Comparison of ENCODE assay signal across 7 cellular contexts in the genomic region with DNA sequence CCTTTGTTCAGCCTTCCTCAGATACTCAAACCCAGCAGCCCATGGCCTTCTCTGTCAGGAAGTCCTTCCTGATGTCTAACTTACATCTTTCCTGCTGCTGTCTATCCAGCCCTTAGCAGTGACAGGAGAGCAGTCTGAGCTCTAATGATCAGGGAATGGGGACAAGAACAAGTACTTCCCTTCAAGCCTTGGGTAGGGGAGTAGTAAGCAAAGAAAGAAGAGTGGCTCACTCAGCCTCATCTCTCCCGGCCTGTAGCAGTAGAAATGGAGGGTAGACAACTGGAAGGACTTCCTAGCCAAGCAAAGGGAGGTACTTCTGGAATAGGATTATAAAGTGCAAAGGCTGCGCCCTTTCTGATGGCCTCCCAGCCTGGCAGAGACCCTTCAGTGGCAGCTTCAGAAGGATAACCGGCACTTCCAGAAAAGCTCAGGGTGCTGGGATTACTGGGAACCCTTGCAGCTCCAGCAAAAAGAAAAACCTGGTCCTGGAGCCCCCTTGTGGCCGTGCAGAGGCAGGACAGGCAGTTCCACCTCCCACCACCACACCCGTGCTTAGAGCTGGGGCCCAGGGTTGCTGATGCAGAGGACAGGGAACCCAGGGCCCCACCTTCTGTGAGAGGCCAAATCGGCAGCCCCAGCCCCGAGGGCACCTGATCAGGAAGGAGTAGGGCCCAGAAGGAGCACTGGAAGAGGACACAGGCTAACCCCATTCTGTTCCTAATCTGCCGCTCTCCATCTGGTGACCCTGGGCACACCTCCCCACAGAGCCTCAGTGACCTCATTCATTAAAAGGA. TPM values are rescaled to one million over a fixed set of nuclear protein-coding genes. Genes with fewer than 3 reads are reported as not detected.
DNase-seq lines count a peak whose midpoint lies in the region; ATAC-seq, FAIRE-seq and TF ChIP-seq lines count a peak whose summit lies in the region.

No MANE protein-coding gene starts in this region.

- peak; percentile 92 for ATAC-seq in upper lobe of right lung

- H3K36me3 Mint-ChIP-seq in activated T-helper 1 cell treated with anti-CD3 and anti-CD28 coated beads, Interleukin-12 subunit alpha, Interleukin-12 subunit beta, Interleukin-2, Interleukin-4 antibody, amounts not matched to agents 30 ng/mL and 10 ng/mL and 1 ng/mL, durations not matched to agents 14 hours and 24 hours and 36 hours (ENCODE audit: low read depth) = no peaks in the 10 kb centered on the region

- H3K36me3 ChIP-seq in osteoblast (ENCODE audit: insufficient read depth, low read length) (no peaks in the 10 kb centered on the region), upper lobe of right lung (no peaks in the 10 kb centered on the region)

- intact Hi-C loops in activated T-helper 1 cell treated with anti-CD3 and anti-CD28 coated beads, Interleukin-12 subunit alpha, Interleukin-12 subunit beta, Interleukin-2, Interleukin-4 antibody, amounts not matched to agents 30 ng/mL and 10 ng/mL and 1 ng/mL, durations not matched to agents 14 hours and 24 hours and 36 hours (cut with micrococcal nuclease) = loop anchor here (1.0 kb wide), 3 partner anchors 10 to 195 kb away; no protein-coding TSS in a partner anchor
- intact Hi-C loops in upper lobe of right lung (cut with DNase I) = no loop called here

- TF ChIP-seq CTCF in fibroblast of the aortic adventitia (IDR thresholded peaks at IDR 0.05; ENCODE audit: insufficient read depth, low read length) (peak; percentile 100), osteoblast (IDR thresholded peaks at IDR 0.05; ENCODE audit: extremely low read depth, low read depth, low read length) (peak; percentile 96), upper lobe of right lung (IDR thresholded peaks at IDR 0.05) (peak; percentile 94)

- H3K27ac ChIP-seq in osteoblast (ENCODE audit: low read depth, low read length) (no peak overlapping the region), upper lobe of right lung (no peak overlapping the region)

- H3K4me2 ChIP-seq in osteoblast (ENCODE audit: insufficient read depth, low read length) = no peak overlapping the region

- FAIRE-seq in GM12891 (lab: Jason Lieb, UNC) = peak; percentile 51

- H3K4me3 Mint-ChIP-seq in activated T-helper 1 cell treated with anti-CD3 and anti-CD28 coated beads, Interleukin-12 subunit alpha, Interleukin-12 subunit beta, Interleukin-2, Interleukin-4 antibody, amounts not matched to agents 30 ng/mL and 10 ng/mL and 1 ng/mL, durations not matched to agents 14 hours and 24 hours and 36 hours = no peak overlapping the region

- H3K27ac Mint-ChIP-seq in activated T-helper 1 cell treated with anti-CD3 and anti-CD28 coated beads, Interleukin-12 subunit alpha, Interleukin-12 subunit beta, Interleukin-2, Interleukin-4 antibody, amounts not matched to agents 30 ng/mL and 10 ng/mL and 1 ng/mL, durations not matched to agents 14 hours and 24 hours and 36 hours = no peak overlapping the region

- no peaks in the 10 kb centered on the region for H3K9me3 ChIP-seq in osteoblast (ENCODE audit: low read depth, low read length)
- no peaks in the 10 kb centered on the region for H3K9me3 ChIP-seq in upper lobe of right lung

- H2AFZ ChIP-seq in osteoblast (ENCODE audit: low read length) = peak overlapping the region; percentile 52

- H3K4me1 Mint-ChIP-seq in activated T-helper 1 cell treated with anti-CD3 and anti-CD28 coated beads, Interleukin-12 subunit alpha, Interleukin-12 subunit beta, Interleukin-2, Interleukin-4 antibody, amounts not matched to agents 30 ng/mL and 10 ng/mL and 1 ng/mL, durations not matched to agents 14 hours and 24 hours and 36 hours (ENCODE audit: low read depth) = no peaks in the 10 kb centered on the region

- TF ChIP-seq POLR2A in GM12891 (IDR thresholded peaks at IDR 0.05; ENCODE audit: low read depth, low read length) = no peak

- no peaks in the 10 kb centered on the region for H3K79me2 ChIP-seq in osteoblast (ENCODE audit: insufficient read depth, low read length)

- DNase-seq in GM12891 (ENCODE audit: insufficient read length, low spot score) = peak; percentile 77
- peak; percentile 74 for DNase-seq in LHCN-M2 (ENCODE audit: low read depth)
- DNase-seq in RPMI7951 (ENCODE audit: low read depth) = peak; percentile 69
- peak; percentile 47 for DNase-seq in activated T-helper 1 cell treated with anti-CD3 and anti-CD28 coated beads, Interleukin-12 subunit alpha, Interleukin-12 subunit beta, Interleukin-2, Interleukin-4 antibody, amounts not matched to agents 30 ng/mL and 10 ng/mL and 1 ng/mL, durations not matched to agents 14 hours and 24 hours and 36 hours (ENCODE audit: low spot score)
- peak; percentile 81 for DNase-seq in fibroblast of the aortic adventitia (ENCODE audit: low read depth)
- peak; percentile 94 for DNase-seq in osteoblast (ENCODE audit: insufficient read length, low spot score, missing footprints)
- DNase-seq in upper lobe of right lung = peak; percentile 75

- H3K4me1 ChIP-seq in osteoblast (ENCODE audit: insufficient read depth, low read length) (peaks cover 17% of the 10 kb centered on the region), upper lobe of right lung (no peaks in the 10 kb centered on the region)

- no peaks in the 10 kb centered on the region for H4K20me1 ChIP-seq in osteoblast (ENCODE audit: insufficient read depth, low read length)

- H3K27me3 Mint-ChIP-seq in activated T-helper 1 cell treated with anti-CD3 and anti-CD28 coated beads, Interleukin-12 subunit alpha, Interleukin-12 subunit beta, Interleukin-2, Interleukin-4 antibody, amounts not matched to agents 30 ng/mL and 10 ng/mL and 1 ng/mL, durations not matched to agents 14 hours and 24 hours and 36 hours (ENCODE audit: insufficient read depth) = peaks cover 48% of the 10 kb centered on the region

- H3K4me3 ChIP-seq in fibroblast of the aortic adventitia (ENCODE audit: low read depth, low read length) (no peak overlapping the region), osteoblast (ENCODE audit: insufficient read depth, low read length) (no peak overlapping the region), upper lobe of right lung (no peak overlapping the region)

- H3K9me3 Mint-ChIP-seq in activated T-helper 1 cell treated with anti-CD3 and anti-CD28 coated beads, Interleukin-12 subunit alpha, Interleukin-12 subunit beta, Interleukin-2, Interleukin-4 antibody, amounts not matched to agents 30 ng/mL and 10 ng/mL and 1 ng/mL, durations not matched to agents 14 hours and 24 hours and 36 hours = no peaks in the 10 kb centered on the region

- peaks cover 13% of the 10 kb centered on the region for H3K27me3 ChIP-seq in osteoblast (ENCODE audit: insufficient read depth, low read length)
- peaks cover 49% of the 10 kb centered on the region for H3K27me3 ChIP-seq in upper lobe of right lung

TF ChIP-seq in GM12891, 5 proteins besides CTCF, POLR2A, EP300 and RAD21:
- TF ChIP-seq SPI1 (IDR thresholded peaks at IDR 0.05; ENCODE audit: low read depth, low read length) (no peak), TAF1 (IDR thresholded peaks at IDR 0.05; ENCODE audit: low read depth, low read length) (no peak), PAX5 (IDR thresholded peaks at IDR 0.05; ENCODE audit: insufficient read depth, low read length, severe bottlenecking) (no peak)
TF ChIP-seq in GM12891: peak in this region for 0.

RNA-seq across cellular contexts. Expression of a gene that starts 12.4 kb away (rescaled TPM):
- polyA plus RNA-seq in GM12891 (2012; ENCODE audit: low read depth, missing spikeins) = 29.2 TPM
- total RNA-seq in LHCN-M2 (2014; rRNA removed) (57.6 and 69.9 TPM in 2 replicates), fibroblast of the aortic adventitia (ENCODE audit: low replicate concordance) (18.3 and 27.5 TPM in 2 replicates), osteoblast (23.5 and 36.5 TPM in 2 replicates), upper lobe of right lung (22.7 TPM)
- 43.8 TPM for polyA plus RNA-seq in LHCN-M2 (2012)
- 44.7 and 68.8 TPM in 2 replicates for total RNA-seq in RPMI7951 (2014; rRNA removed; shearing (Covaris generic))
- 28.6 and 29.6 TPM in 2 replicates for total RNA-seq in activated T-helper 1 cell treated with anti-CD3 and anti-CD28 coated beads, Interleukin-12 subunit alpha, Interleukin-12 subunit beta, Interleukin-2, Interleukin-4 antibody, amounts not matched to agents 30 ng/mL and 10 ng/mL and 1 ng/mL, durations not matched to agents 14 hours and 24 hours and 36 hours
